In the genomic region with DNA sequence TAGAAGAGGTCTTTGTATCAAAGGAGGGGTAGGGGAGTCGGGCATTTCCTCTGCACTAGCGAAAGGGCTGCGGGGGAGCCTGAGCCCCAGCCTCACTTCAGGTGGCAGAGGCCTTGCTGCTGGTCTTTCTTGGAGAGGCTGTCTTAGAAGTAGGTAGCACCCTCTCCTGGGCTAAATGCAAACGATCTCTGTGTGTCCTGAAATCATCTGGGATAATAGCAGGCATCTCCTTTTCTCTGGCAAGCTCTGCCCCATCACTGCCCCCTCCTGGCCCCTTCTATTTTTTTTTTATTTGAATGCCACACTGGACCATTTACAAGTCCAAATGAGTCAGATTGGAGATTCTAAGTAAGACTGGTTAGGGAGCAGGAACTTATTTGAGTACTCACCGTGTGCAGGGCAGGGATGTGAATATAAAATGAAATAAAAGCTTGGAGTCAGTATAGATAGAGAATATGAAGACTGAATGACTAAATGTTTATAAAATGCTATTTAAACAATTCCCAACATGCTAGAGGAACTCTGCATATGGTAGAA, we compare ENCODE assay signal across 8 cellular contexts.
DNase-seq lines count a peak whose midpoint lies in the region; ATAC-seq and TF ChIP-seq lines count a peak whose summit lies in the region.

No MANE protein-coding gene starts in this region.

- H3K27ac Mint-ChIP-seq in chondrocyte (ENCODE audit: unreplicated experiment) = no peak overlapping the region

- TF ChIP-seq CTCF in AG10803 (conservative IDR thresholded peaks at IDR 0.05; ENCODE audit: low read length) (peak; percentile 96), GM13977 (IDR thresholded peaks at IDR 0.05; ENCODE audit: extremely low read depth, insufficient read depth, missing control alignments) (peak; percentile 19), chondrocyte (IDR thresholded peaks at IDR 0.05) (peak; percentile 98)

- DNase-seq in AG10803 (ENCODE audit: low read depth) = peak; percentile 95
- DNase-seq in GM13977 (ENCODE audit: low spot score) = peak; percentile 42
- peak; percentile 87 for DNase-seq in NCI-H1694 (lab: John Stamatoyannopoulos, UW)
- peak; percentile 91 to 98 for DNase-seq in SW 1271 (lab: John Stamatoyannopoulos, UW)
- no peak for DNase-seq in chondrocyte (ENCODE audit: low spot score)
- peak; percentile 95 for DNase-seq in kidney tubule cell (ENCODE audit: low spot score)
- peak; percentile 28 for DNase-seq in stimulated activated CD8-positive, alpha-beta memory T cell treated with anti-CD3 and anti-CD28 coated beads, Interleukin-4, amount 100 ng/mL, for 48 hours

- no peak overlapping the region for H3K4me3 Mint-ChIP-seq in chondrocyte (ENCODE audit: unreplicated experiment)

- in situ Hi-C loops in GM13977 (cut with MboI; ENCODE audit: low pct_unique_long_range_greater_than_20kb, low sequenced_read_pairs, unreplicated experiment) = no loop called here

- no peaks in the 10 kb centered on the region for H3K36me3 Mint-ChIP-seq in chondrocyte (ENCODE audit: low read depth)

- no peaks in the 10 kb centered on the region for H3K9me3 Mint-ChIP-seq in chondrocyte (ENCODE audit: low read depth)

- no peak overlapping the region for H3K4me3 ChIP-seq in AG10803 (ENCODE audit: low read length)

- peaks cover under 1% of the 10 kb centered on the region for H3K27me3 Mint-ChIP-seq in chondrocyte (ENCODE audit: low read depth)

- no peak for ATAC-seq in HG02610 (IDR thresholded peaks at IDR 0.05; ENCODE audit: unreplicated experiment)

- H3K4me1 Mint-ChIP-seq in chondrocyte (ENCODE audit: low read depth) = peaks cover 40% of the 10 kb centered on the region

Comparison
In these comparisons a context has a peak if more than half of its experiments do, and no peak if none do; other contexts are left out.
1. CTCF ChIP-seq: peak in every context shown above with its lines; median percentile 98 in chondrocyte; 96 in AG10803; 19 in GM13977.